8 cellular contexts compared by ENCODE assay signal in the genomic region with DNA sequence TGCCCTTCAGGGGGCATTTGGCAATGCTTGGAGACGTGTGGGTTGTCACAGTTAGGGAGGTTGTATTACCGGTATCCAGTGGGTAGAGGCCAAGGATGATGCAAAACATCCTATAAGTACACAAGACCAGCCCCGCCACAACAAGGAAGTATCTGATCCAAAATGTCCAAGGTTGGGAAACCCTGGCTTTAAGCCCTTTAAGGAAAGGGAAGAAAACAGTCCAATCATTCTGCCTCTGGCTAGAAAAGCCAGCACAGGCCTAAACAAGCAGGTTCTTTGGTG. TPM values are rescaled to one million over a fixed set of nuclear protein-coding genes. Genes with fewer than 3 reads are reported as not detected.
DNase-seq lines count a peak whose midpoint lies in the region; ATAC-seq and FAIRE-seq lines count a peak whose summit lies in the region.

No MANE protein-coding gene starts in this region.

- H3K9me3 ChIP-seq in HAP-1: no peaks in the 10 kb centered on the region

- no peak for FAIRE-seq in RCC 7860 (lab: Jason Lieb, UNC)

- ATAC-seq in GM18519 (IDR thresholded peaks at IDR 0.05; ENCODE audit: low FRiP score, unreplicated experiment): no peak

- H3K4me3 ChIP-seq in HAP-1: peak overlapping the region; percentile 18

- H3K4me1 ChIP-seq in HAP-1: peaks cover 56% of the 10 kb centered on the region

- no peaks in the 10 kb centered on the region for H3K27me3 ChIP-seq in HAP-1 (ENCODE audit: low read depth)

- DNase-seq in HAP-1 (ENCODE audit: low spot score in 2 of 2) (no peak), RCC 7860 (ENCODE audit: low spot score) (peak; percentile 26), fibroblast of the conjunctiva (ENCODE audit: low read depth) (peak; percentile 66), renal cortical epithelial cell (ENCODE audit: low read depth) (peak; percentile 90), foreskin melanocyte (no peak), RPMI8226 (no peak)
- DNase-seq in central memory CD4-positive, alpha-beta T cell: no peak

- H3K36me3 ChIP-seq in HAP-1 (replicated peaks): no peaks in the 10 kb centered on the region

- in situ Hi-C loops in HAP-1 (cut with MboI; ENCODE audit: low sequenced_read_pairs): no loop called here

RNA-seq across cellular contexts. Expression of a gene that starts 3.6 kb away (rescaled TPM):
- total RNA-seq in renal cortical epithelial cell: 11.8 and 21.9 TPM in 2 replicates

Comparison
In these comparisons a context has a peak if more than half of its experiments do, and no peak if none do; other contexts are left out.
1. DNase-seq: peak in RCC 7860 (single experiment), fibroblast of the conjunctiva (single experiment) and renal cortical epithelial cell (single experiment); none in HAP-1 (0 of 2), foreskin melanocyte (single experiment), central memory CD4-positive, alpha-beta T cell (single experiment) and RPMI8226 (single experiment).